Comparison of ENCODE assay signal across 8 cellular contexts in the genomic region with DNA sequence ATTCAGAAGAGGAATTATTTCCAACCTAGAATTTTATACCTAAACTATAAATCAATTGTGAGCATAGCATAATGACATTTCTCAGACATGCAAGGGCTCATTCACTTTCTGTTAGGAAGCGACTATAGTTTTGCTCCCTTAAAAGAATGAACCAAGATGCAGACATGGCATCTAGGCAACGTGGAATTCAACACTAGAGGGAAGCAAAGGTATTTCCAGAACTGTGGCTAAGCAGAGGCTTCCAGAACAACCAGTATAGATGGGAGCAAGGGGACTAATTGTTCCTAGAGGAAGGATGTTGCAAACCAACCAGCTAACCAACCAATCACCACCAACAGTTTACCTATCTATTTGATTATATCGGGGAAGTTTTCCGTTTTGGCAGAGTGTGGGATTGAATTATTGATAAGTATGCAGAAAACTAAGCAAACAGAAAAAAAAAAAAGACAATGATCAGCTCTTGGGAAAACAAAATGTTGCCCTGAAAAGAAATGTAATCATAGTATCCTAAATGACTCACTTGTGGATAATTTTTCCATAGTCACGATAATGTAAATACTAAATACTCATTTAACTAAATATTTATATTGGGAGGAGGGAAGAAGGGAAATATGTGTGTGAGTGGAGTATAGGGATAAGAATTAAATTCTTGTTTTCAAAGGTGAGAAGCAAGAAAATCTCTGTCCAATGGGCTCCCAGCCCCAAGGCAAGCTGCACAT. TPM values are rescaled to one million over a fixed set of nuclear protein-coding genes. Genes with fewer than 3 reads are reported as not detected.
DNase-seq lines count a peak whose midpoint lies in the region; ATAC-seq and TF ChIP-seq lines count a peak whose summit lies in the region.
"Had no signal": no experiment of that assay in that cellular context is flagged by ENCODE, and none has a peak within 500 bp of the region (broad histone marks: within the 10 kb centered on the region; RNA-seq: fewer than 3 reads in every experiment).

No MANE protein-coding gene starts in this region.

- peak overlapping the region in 2 of 3 donors; percentile 4 to 58 for H3K9ac ChIP-seq in skeletal muscle tissue (ENCODE audit: low read depth in 1 of 3, low read length in 3 of 3)

- in situ Hi-C loops in SK-MEL-5 (cut with HindIII; ENCODE audit: low pct_unique_long_range_greater_than_20kb, low sequenced_read_pairs): no loop called here

- H3K4me1 ChIP-seq in HEK293 (ENCODE audit: control insufficient read depth, insufficient read depth, low read length): no peaks in the 10 kb centered on the region
- H3K4me1 ChIP-seq in gastroesophageal sphincter: peaks cover 0 to 20% (median 0%) of the 10 kb centered on the region in 3 donors
- H3K4me1 ChIP-seq in skeletal muscle tissue (ENCODE audit: control insufficient read depth in 3 of 3, insufficient read depth in 3 of 3, low read length in 3 of 3): peaks cover 36 to 46% (median 42%) of the 10 kb centered on the region in 3 donors

- no peak overlapping the region for H3K27ac Mint-ChIP-seq in immature natural killer cell

- POLR2A ChIA-PET in HEK293 (lab: Yijun Ruan, JAX): no interaction called here

- TF ChIP-seq CTCF in HEK293 (tag by site-specific recombination; IDR thresholded peaks at IDR 0.05) (no peak), gastroesophageal sphincter (IDR thresholded peaks at IDR 0.05) (peak; percentile 42 to 63 (median 44))

- DNase-seq in SK-MEL-5 (ENCODE audit: low read depth, low spot score) (peak; percentile 65), immature natural killer cell (no peak)
- DNase-seq: stimulated activated CD4-positive, alpha-beta T cell treated with anti-CD3 and anti-CD28 coated beads, Interleukin-4, amount 100 ng/mL, for 1 hour had no signal

- WGBS in gastroesophageal sphincter (ENCODE audit: low coverage in 1 of 2), 2 donors: 39 to 58% methylated on average over 5 of the region's 5 CpGs

- H3K36me3 ChIP-seq in HEK293 (ENCODE audit: control insufficient read depth in 2 of 2, insufficient read depth in 1 of 2, low read length in 2 of 2): no peaks in the 10 kb centered on the region
- no peaks in the 10 kb centered on the region for H3K36me3 ChIP-seq in gastroesophageal sphincter
- no peaks in the 10 kb centered on the region for H3K36me3 ChIP-seq in skeletal muscle tissue (ENCODE audit: control insufficient read depth in 3 of 3, insufficient read depth in 3 of 3, low read length in 3 of 3)

- H3K4me3 ChIP-seq in HEK293 (ENCODE audit: low read depth, low read length): no peak overlapping the region
- H3K4me3 ChIP-seq in gastroesophageal sphincter: no peak overlapping the region
- no peak overlapping the region for H3K4me3 ChIP-seq in skeletal muscle tissue (ENCODE audit: low read length in 3 of 3)

- H3K27me3 Mint-ChIP-seq in immature natural killer cell (ENCODE audit: low read depth in 3 of 3): peaks cover 0 to 3% (median 2%) of the 10 kb centered on the region in 3 donors

- ATAC-seq in gastroesophageal sphincter: no peak
- no peak for ATAC-seq in GM18520 (IDR thresholded peaks at IDR 0.05; ENCODE audit: unreplicated experiment)
- ATAC-seq in GM21737 (IDR thresholded peaks at IDR 0.05; ENCODE audit: unreplicated experiment): no peak

- CTCF ChIA-PET in HEK293 (lab: Yijun Ruan, JAX): interaction anchor here (0.6 to 1.1 kb wide), 3 partner anchors 20 to 626 kb away, joined by 3 to 5 read pairs (median 3); no protein-coding TSS in a partner anchor

- no peak for TF ChIP-seq POLR2A in gastroesophageal sphincter (IDR thresholded peaks at IDR 0.05)

- H3K36me3 Mint-ChIP-seq in immature natural killer cell: peaks cover 0 to 2% (median 0%) of the 10 kb centered on the region in 3 donors

- TF ChIP-seq EP300 in gastroesophageal sphincter (IDR thresholded peaks at IDR 0.05): no peak

- no peaks in the 10 kb centered on the region for H3K9me3 Mint-ChIP-seq in immature natural killer cell

- H3K4me3 Mint-ChIP-seq in immature natural killer cell: no peak overlapping the region

- no peak overlapping the region for H3K27ac ChIP-seq in HEK293 (ENCODE audit: extremely low read depth, low read depth, low read length)
- no peak overlapping the region for H3K27ac ChIP-seq in gastroesophageal sphincter
- peak overlapping the region; percentile 99 for H3K27ac ChIP-seq in skeletal muscle tissue (ENCODE audit: low read depth, low read length)

- H3K27me3 ChIP-seq in gastroesophageal sphincter (no peaks in the 10 kb centered on the region), skeletal muscle tissue (ENCODE audit: control insufficient read depth in 3 of 3, insufficient read depth in 3 of 3, low read length in 3 of 3) (no peaks in the 10 kb centered on the region)

- H3K4me1 Mint-ChIP-seq in immature natural killer cell: peaks cover 0 to 5% of the 10 kb centered on the region in 2 donors

- no peaks in the 10 kb centered on the region for H3K9me3 ChIP-seq in HEK293 (ENCODE audit: control insufficient read depth, insufficient read depth, low read depth, low read length)
- no peaks in the 10 kb centered on the region for H3K9me3 ChIP-seq in gastroesophageal sphincter
- H3K9me3 ChIP-seq in skeletal muscle tissue (ENCODE audit: control insufficient read depth in 3 of 3, low read length in 3 of 3): no peaks in the 10 kb centered on the region

TF ChIP-seq in HEK293, 187 proteins besides CTCF, POLR2A, EP300 and RAD21:
- peak; percentile 41 for TF ChIP-seq ZNF654 (tag by site-specific recombination; IDR thresholded peaks at IDR 0.05; ENCODE audit: low read depth)
- TF ChIP-seq, protein P1, sequence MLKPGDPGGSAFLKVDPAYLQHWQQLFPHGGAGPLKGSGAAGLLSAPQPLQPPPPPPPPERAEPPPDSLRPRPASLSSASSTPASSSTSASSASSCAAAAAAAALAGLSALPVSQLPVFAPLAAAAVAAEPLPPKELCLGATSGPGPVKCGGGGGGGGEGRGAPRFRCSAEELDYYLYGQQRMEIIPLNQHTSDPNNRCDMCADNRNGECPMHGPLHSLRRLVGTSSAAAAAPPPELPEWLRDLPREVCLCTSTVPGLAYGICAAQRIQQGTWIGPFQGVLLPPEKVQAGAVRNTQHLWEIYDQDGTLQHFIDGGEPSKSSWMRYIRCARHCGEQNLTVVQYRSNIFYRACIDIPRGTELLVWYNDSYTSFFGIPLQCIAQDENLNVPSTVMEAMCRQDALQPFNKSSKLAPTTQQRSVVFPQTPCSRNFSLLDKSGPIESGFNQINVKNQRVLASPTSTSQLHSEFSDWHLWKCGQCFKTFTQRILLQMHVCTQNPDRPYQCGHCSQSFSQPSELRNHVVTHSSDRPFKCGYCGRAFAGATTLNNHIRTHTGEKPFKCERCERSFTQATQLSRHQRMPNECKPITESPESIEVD (tag by site-specific recombination; IDR thresholded peaks at IDR 0.05): no peak

RNA-seq across cellular contexts. Expression of a gene that starts 21.1 kb away (rescaled TPM):
- not detected in 2 replicates for total RNA-seq in SK-MEL-5 (2014; rRNA removed; shearing (Covaris generic))
- 0.04 TPM in 1 of 2 replicates, not detected in the other for polyA plus RNA-seq in SK-MEL-5 (2015; cell fraction: cytosol; rRNA removed)
- polyA plus RNA-seq in SK-MEL-5 (2015; cell fraction: nucleus; rRNA removed): not detected in 2 replicates
- total RNA-seq in gastroesophageal sphincter (under 1 TPM; 0.15 to 0.94 (median 0.68) TPM), skeletal muscle tissue (under 0.01 TPM)
- 1 to 10 TPM in 1 of 3 donors, under 1 TPM in 2; 0.27 to 1.3 (median 0.38) TPM for polyA plus RNA-seq in immature natural killer cell

RNA-seq across cellular contexts. Expression of a gene that starts 41.9 kb away (rescaled TPM):
- total RNA-seq in SK-MEL-5 (2014; rRNA removed; shearing (Covaris generic)): 97.8 and 114 TPM in 2 replicates
- 68.4 and 84.7 TPM in 2 replicates for polyA plus RNA-seq in SK-MEL-5 (2015; cell fraction: cytosol; rRNA removed)
- 16.7 and 39.0 TPM in 2 replicates for polyA plus RNA-seq in SK-MEL-5 (2015; cell fraction: nucleus; rRNA removed)
- total RNA-seq in gastroesophageal sphincter (10 to 100 TPM; 37.6 to 81.7 (median 45.0) TPM), skeletal muscle tissue (31.3 TPM)
- polyA plus RNA-seq in immature natural killer cell: 10 to 100 TPM; 47.3 to 53.6 (median 49.6) TPM
